ENCODE assay signal across 32 cellular contexts in genomic region chr5:43320846-43321245, GRCh38.
"Had no signal": no experiment of that assay in that cellular context is flagged by ENCODE, and none has a peak within 500 bp of the region (broad histone marks: within the 10 kb centered on the region; RNA-seq: fewer than 3 reads in every experiment).

No MANE protein-coding gene starts in this region.

- H3K9me3 Mint-ChIP-seq: activated naive CD8-positive, alpha-beta T cell treated with anti-CD3 and anti-CD28 coated beads for 36 hours; activated T-cell treated with anti-CD3 and anti-CD28 coated beads, Interleukin-2, amount 50 U/mL, for 4 hours; central memory CD8-positive, alpha-beta T cell had no signal

- H3K36me3 ChIP-seq: cardiac muscle cell, WERI-Rb-1 had no signal

- H3K27ac ChIP-seq: cardiac muscle cell, PC-9, RWPE1, WERI-Rb-1 had no signal

- H3K4me3 Mint-ChIP-seq: activated CD4-positive, alpha-beta memory T cell treated with anti-CD3 and anti-CD28 coated beads for 36 hours; activated CD4-positive, alpha-beta T cell treated with anti-CD3 and anti-CD28 coated beads, Interleukin-2, amount 10 ng/mL, durations not matched to agents 7 days and 5 days; activated naive CD8-positive, alpha-beta T cell treated with anti-CD3 and anti-CD28 coated beads for 36 hours; activated T-cell treated with anti-CD3 and anti-CD28 coated beads, Interleukin-2, amount 50 U/mL, for 4 hours; activated T-helper 1 cell treated with anti-CD3 and anti-CD28 coated beads, Interleukin-12 subunit alpha, Interleukin-12 subunit beta, Interleukin-2, Interleukin-4 antibody, amounts not matched to agents 30 ng/mL and 10 ng/mL and 1 ng/mL, durations not matched to agents 14 hours and 24 hours and 36 hours; central memory CD8-positive, alpha-beta T cell had no signal

- H3K27me3 Mint-ChIP-seq: activated CD4-positive, alpha-beta memory T cell treated with anti-CD3 and anti-CD28 coated beads for 36 hours; activated naive CD8-positive, alpha-beta T cell treated with anti-CD3 and anti-CD28 coated beads for 36 hours had no signal

- FAIRE-seq: RCC 7860 had no signal

- H3K27me3 ChIP-seq: cardiac muscle cell had no signal

- H3K4me1 Mint-ChIP-seq: activated CD4-positive, alpha-beta T cell treated with anti-CD3 and anti-CD28 coated beads, Interleukin-2, amount 10 ng/mL, durations not matched to agents 7 days and 5 days; central memory CD8-positive, alpha-beta T cell had no signal

- H3K27ac Mint-ChIP-seq: activated CD4-positive, alpha-beta memory T cell treated with anti-CD3 and anti-CD28 coated beads for 36 hours; activated CD4-positive, alpha-beta T cell treated with anti-CD3 and anti-CD28 coated beads, Interleukin-2, amount 10 ng/mL, durations not matched to agents 7 days and 5 days; activated naive CD8-positive, alpha-beta T cell treated with anti-CD3 and anti-CD28 coated beads for 36 hours; activated T-helper 1 cell treated with anti-CD3 and anti-CD28 coated beads, Interleukin-12 subunit alpha, Interleukin-12 subunit beta, Interleukin-2, Interleukin-4 antibody, amounts not matched to agents 30 ng/mL and 10 ng/mL and 1 ng/mL, durations not matched to agents 14 hours and 24 hours and 36 hours had no signal

- H2AFZ ChIP-seq: PC-9 had no signal

- H3K4me2 ChIP-seq: PC-9 had no signal

- DNase-seq: activated CD4-positive, alpha-beta memory T cell treated with anti-CD3 and anti-CD28 coated beads for 36 hours; activated CD4-positive, alpha-beta T cell treated with anti-CD3 and anti-CD28 coated beads, Interleukin-2, amount 10 ng/mL, durations not matched to agents 7 days and 5 days; activated CD4-positive, CD25-positive, alpha-beta regulatory T cell; activated CD8-positive, alpha-beta memory T cell treated with anti-CD3 and anti-CD28 coated beads, Interleukin-2, amount 50 U/mL, for 4 hours; activated gamma-delta T cell treated with Interleukin-2 at 50 U/mL for 16 hours; activated naive CD4-positive, alpha-beta T cell treated with anti-CD3 and anti-CD28 coated beads, Interleukin-2, amount 50 U/mL, for 16 hours; activated naive CD8-positive, alpha-beta T cell treated with anti-CD3 and anti-CD28 coated beads for 36 hours; activated T-cell treated with anti-CD3 and anti-CD28 coated beads for 4 hours; activated T-cell treated with anti-CD3 and anti-CD28 coated beads, Interleukin-2, amount 50 U/mL, for 4 hours; amniotic stem cell; aorta; Karpas-422; KBM-7; NCI-H1105; NCI-H1417 treated with DMSO at 0.1 percent for 48 hours; NCI-H1930; NCI-H2081 treated with DMSO at 0.1 percent for 48 hours; NCI-H345; NCI-H524 treated with DMSO at 0.1 percent for 48 hours; SIG-M5; SW 1271; T-helper 1 cell; T-helper 2 cell; T-helper 9 cell; WERI-Rb-1 had no signal

- H3K4me3 ChIP-seq: cardiac muscle cell, PC-9 had no signal

- ATAC-seq: activated T-cell treated with anti-CD3 and anti-CD28 coated beads, Interleukin-2, amount 50 U/mL, for 4 hours; Right ventricle myocardium inferior had no signal

- H3K36me3 Mint-ChIP-seq: activated CD4-positive, alpha-beta memory T cell treated with anti-CD3 and anti-CD28 coated beads for 36 hours had no signal
